In the genomic region with DNA sequence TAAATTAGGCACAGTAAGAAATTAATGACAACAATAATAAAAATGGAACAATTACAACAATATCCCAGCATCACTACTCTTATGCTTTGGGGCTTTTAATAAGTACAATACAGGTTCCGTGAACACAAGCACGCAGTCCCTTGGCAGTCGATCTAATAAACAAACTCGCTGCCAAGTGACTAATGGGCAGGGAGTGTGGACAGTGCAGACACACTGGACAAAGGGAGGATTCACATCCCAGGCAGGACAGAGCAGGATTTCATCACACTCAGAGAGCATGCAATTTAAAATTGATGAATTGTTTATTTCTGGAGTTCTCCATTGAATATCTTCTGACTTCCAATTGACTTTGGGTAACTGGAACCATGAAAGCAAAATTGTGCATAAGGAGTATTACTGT, we compare ENCODE assay signal across 8 cellular contexts.
DNase-seq lines count a peak whose midpoint lies in the region; ATAC-seq and TF ChIP-seq lines count a peak whose summit lies in the region.

No MANE protein-coding gene starts in this region.

- no peaks in the 10 kb centered on the region for H3K36me3 ChIP-seq in mammary epithelial cell (ENCODE audit: insufficient read depth, low read length)
- H3K36me3 ChIP-seq in transverse colon = no peaks in the 10 kb centered on the region

- H3K27me3 Mint-ChIP-seq in activated naive CD8-positive, alpha-beta T cell treated with anti-CD3 and anti-CD28 coated beads, Interleukin-2, amount 50 U/mL, for 24 hours = no peaks in the 10 kb centered on the region

- in situ Hi-C loops in mammary epithelial cell (cut with MboI; ENCODE audit: low sequenced_read_pairs in 2 of 2) = loop anchor here (10.0 kb wide), 3 partner anchors 241 to 359 kb away; no protein-coding TSS in a partner anchor
- in situ Hi-C loops in transverse colon (cut with MboI; ENCODE audit: low pct_ligation_motif_present in 1 of 4, low pct_unique_long_range_greater_than_20kb in 1 of 4, low sequenced_read_pairs in 3 of 4) = loop anchor here in 3 of 4 donors (5.0 to 10.0 kb wide), 3 partner anchors 281 to 291 kb away; no protein-coding TSS in a partner anchor

- H3K4me3 ChIP-seq in mammary epithelial cell (replicated peaks in 1 of 3; ENCODE audit: insufficient read depth in 1 of 3, low read depth in 2 of 3, low read length in 3 of 3) (no peak overlapping the region), transverse colon (no peak overlapping the region)

- no peak overlapping the region for H3K9ac ChIP-seq in mammary epithelial cell (ENCODE audit: insufficient read depth, low read length)

- no peak for ATAC-seq in GM19452 (IDR thresholded peaks at IDR 0.05; ENCODE audit: unreplicated experiment)
- ATAC-seq in activated naive CD8-positive, alpha-beta T cell treated with anti-CD3 and anti-CD28 coated beads, Interleukin-2, amount 50 U/mL, for 24 hours = no peak

- no TSS peak for BruUV-seq in mammary epithelial cell (replicated peaks; lab: Mats Ljungman, UMichigan)

- 0% methylated on average over 4 of the region's 4 CpGs for WGBS in mammary epithelial cell (ENCODE audit: low coverage, missing lambda C conversion rate)
- WGBS in transverse colon (ENCODE audit: low coverage in 1 of 2), 2 donors = 64 to 77% methylated on average over 4 of the region's 4 CpGs

- intact Hi-C loops in mammary epithelial cell (cut with micrococcal nuclease) (no loop called here), transverse colon (cut with DNase I; ENCODE audit: low total_unique reads) (loop anchor here (10.0 kb wide), 1 partner anchor 281 kb away; no protein-coding TSS in a partner anchor)

- dilution Hi-C loops in mammary epithelial cell (cut with HindIII; ENCODE audit: low sequenced_read_pairs) = no loop called here

- H3K36me3 Mint-ChIP-seq in activated naive CD8-positive, alpha-beta T cell treated with anti-CD3 and anti-CD28 coated beads, Interleukin-2, amount 50 U/mL, for 24 hours (ENCODE audit: low read depth) = no peaks in the 10 kb centered on the region

- DNase-seq in NCI-H748 (lab: John Stamatoyannopoulos, UW; ENCODE audit: unreplicated experiment) (peak; percentile 45), NCI-H748 treated with DMSO at 0.1 percent for 48 hours (lab: John Stamatoyannopoulos, UW) (no peak), mammary epithelial cell (peak; percentile 92), kidney glomerular epithelial cell (lab: John Stamatoyannopoulos, UW) (peak; percentile 51), transverse colon (peak; percentile 10), islet precursor cell (no peak)
- no peak for DNase-seq in activated naive CD8-positive, alpha-beta T cell treated with anti-CD3 and anti-CD28 coated beads, Interleukin-2, amount 50 U/mL, for 24 hours

- no peaks in the 10 kb centered on the region for H3K9me3 Mint-ChIP-seq in activated naive CD8-positive, alpha-beta T cell treated with anti-CD3 and anti-CD28 coated beads, Interleukin-2, amount 50 U/mL, for 24 hours

- no peak for TF ChIP-seq POLR2A in transverse colon (IDR thresholded peaks at IDR 0.05)

- no peaks in the 10 kb centered on the region for H3K79me2 ChIP-seq in mammary epithelial cell (ENCODE audit: insufficient read depth, low read length)

- H3K4me1 Mint-ChIP-seq in activated naive CD8-positive, alpha-beta T cell treated with anti-CD3 and anti-CD28 coated beads, Interleukin-2, amount 50 U/mL, for 24 hours = peaks cover 3% of the 10 kb centered on the region

- H3K4me3 Mint-ChIP-seq in activated naive CD8-positive, alpha-beta T cell treated with anti-CD3 and anti-CD28 coated beads, Interleukin-2, amount 50 U/mL, for 24 hours = no peak overlapping the region

- H3K27me3 ChIP-seq in mammary epithelial cell (ENCODE audit: insufficient read depth, low read length) (no peaks in the 10 kb centered on the region), transverse colon (no peaks in the 10 kb centered on the region)

- CTCF ChIA-PET in mammary epithelial cell (lab: Charles Lee; ENCODE audit: low non-redundant PET) = no interaction called here

- no peaks in the 10 kb centered on the region for H4K20me1 ChIP-seq in mammary epithelial cell (ENCODE audit: insufficient read depth, low read length)

- H3K4me1 ChIP-seq in mammary epithelial cell (ENCODE audit: insufficient read depth, low read length) (peaks cover 30% of the 10 kb centered on the region), transverse colon (peaks cover 0 to 10% (median 0%) of the 10 kb centered on the region in 4 donors)

- H3K9me3 ChIP-seq in mammary epithelial cell (replicated peaks; ENCODE audit: insufficient read depth, low read length) (no peaks in the 10 kb centered on the region), transverse colon (no peaks in the 10 kb centered on the region)

- no peak overlapping the region for H3K27ac Mint-ChIP-seq in activated naive CD8-positive, alpha-beta T cell treated with anti-CD3 and anti-CD28 coated beads, Interleukin-2, amount 50 U/mL, for 24 hours

- H3K27ac ChIP-seq in mammary epithelial cell (ENCODE audit: insufficient read depth, low read depth, low read length) (peak overlapping the region; percentile 30), transverse colon (no peak overlapping the region)

- H3K4me2 ChIP-seq in mammary epithelial cell (ENCODE audit: insufficient read depth, low read depth, low read length) = no peak overlapping the region

- TF ChIP-seq CTCF in mammary epithelial cell (conservative IDR thresholded peaks at IDR 0.05 in 1 of 2, IDR thresholded peaks at IDR 0.05 in 1 of 2; ENCODE audit: extremely low read depth in 1 of 2, insufficient read depth in 1 of 2, low read depth in 1 of 2, low read length in 2 of 2) (no peak), transverse colon (IDR thresholded peaks at IDR 0.05) (no peak)

- no peak for TF ChIP-seq EP300 in transverse colon (IDR thresholded peaks at IDR 0.05; ENCODE audit: low read depth)

- H2AFZ ChIP-seq in mammary epithelial cell (ENCODE audit: low read depth, low read length) = no peak overlapping the region

Comparison
In these comparisons a context has a peak if more than half of its experiments do, and no peak if none do; other contexts are left out.
1. DNase-seq: peak in NCI-H748 (single experiment), mammary epithelial cell (single experiment), kidney glomerular epithelial cell (single experiment) and transverse colon (single experiment); none in NCI-H748 treated with DMSO at 0.1 percent for 48 hours (single experiment), islet precursor cell (single experiment) and activated naive CD8-positive, alpha-beta T cell treated with anti-CD3 and anti-CD28 coated beads, Interleukin-2, amount 50 U/mL, for 24 hours (single experiment).